In the genomic region with DNA sequence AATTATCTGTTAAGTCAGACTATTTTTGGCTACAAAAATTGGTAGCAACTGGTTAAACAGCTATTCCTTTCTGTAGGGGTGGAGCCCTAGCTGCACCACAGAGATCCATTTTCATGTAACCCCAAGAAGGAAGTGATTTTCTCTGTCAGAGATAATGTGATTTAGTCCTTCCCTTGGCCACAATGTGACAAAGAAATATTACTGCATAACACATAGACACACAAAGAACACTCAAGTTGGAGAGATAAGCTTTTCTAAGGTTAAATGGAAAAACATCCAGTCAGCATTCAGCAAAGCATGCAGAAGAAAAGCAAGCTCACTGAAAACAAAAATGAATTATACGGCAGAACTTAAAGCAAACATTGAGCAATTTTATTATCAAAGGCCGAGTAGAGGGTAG, we compare ENCODE assay signal across 1 cellular context.
TF ChIP-seq lines count a peak whose summit lies in the region.

No MANE protein-coding gene starts in this region.

TF ChIP-seq in K562, 482 proteins besides CTCF, POLR2A, EP300 and RAD21:
- TF ChIP-seq, protein P1, sequence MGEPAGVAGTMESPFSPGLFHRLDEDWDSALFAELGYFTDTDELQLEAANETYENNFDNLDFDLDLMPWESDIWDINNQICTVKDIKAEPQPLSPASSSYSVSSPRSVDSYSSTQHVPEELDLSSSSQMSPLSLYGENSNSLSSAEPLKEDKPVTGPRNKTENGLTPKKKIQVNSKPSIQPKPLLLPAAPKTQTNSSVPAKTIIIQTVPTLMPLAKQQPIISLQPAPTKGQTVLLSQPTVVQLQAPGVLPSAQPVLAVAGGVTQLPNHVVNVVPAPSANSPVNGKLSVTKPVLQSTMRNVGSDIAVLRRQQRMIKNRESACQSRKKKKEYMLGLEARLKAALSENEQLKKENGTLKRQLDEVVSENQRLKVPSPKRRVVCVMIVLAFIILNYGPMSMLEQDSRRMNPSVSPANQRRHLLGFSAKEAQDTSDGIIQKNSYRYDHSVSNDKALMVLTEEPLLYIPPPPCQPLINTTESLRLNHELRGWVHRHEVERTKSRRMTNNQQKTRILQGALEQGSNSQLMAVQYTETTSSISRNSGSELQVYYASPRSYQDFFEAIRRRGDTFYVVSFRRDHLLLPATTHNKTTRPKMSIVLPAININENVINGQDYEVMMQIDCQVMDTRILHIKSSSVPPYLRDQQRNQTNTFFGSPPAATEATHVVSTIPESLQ (CRISPR knock-in tag; IDR thresholded peaks at IDR 0.05): no peak
- TF ChIP-seq RCOR1 (IDR thresholded peaks at IDR 0.05; ENCODE audit: borderline replicate concordance in 1 of 2, low read depth in 2 of 2, low read length in 2 of 2) (no peak), POLR3A (IDR thresholded peaks at IDR 0.05; ENCODE audit: borderline replicate concordance, extremely low read depth, insufficient read depth, insufficient read length) (no peak), MCM7 (IDR thresholded peaks at IDR 0.05) (no peak), ZC3H8 (IDR thresholded peaks at IDR 0.05) (no peak), TEAD1 (CRISPR knock-in tag; IDR thresholded peaks at IDR 0.05) (no peak), PURB (CRISPR knock-in tag; IDR thresholded peaks at IDR 0.05; ENCODE audit: low read depth) (no peak), MEIS2 (IDR thresholded peaks at IDR 0.05; ENCODE audit: partially characterized antibody) (peak; percentile 66), HDAC8 (tag; IDR thresholded peaks at IDR 0.05) (no peak), BRD9 (IDR thresholded peaks at IDR 0.05; ENCODE audit: low read depth, partially characterized antibody) (no peak), ZNF316 (IDR thresholded peaks at IDR 0.05) (peak; percentile 48; the same call in 1 of the 2 replicates)
- TF ChIP-seq, protein P2, sequence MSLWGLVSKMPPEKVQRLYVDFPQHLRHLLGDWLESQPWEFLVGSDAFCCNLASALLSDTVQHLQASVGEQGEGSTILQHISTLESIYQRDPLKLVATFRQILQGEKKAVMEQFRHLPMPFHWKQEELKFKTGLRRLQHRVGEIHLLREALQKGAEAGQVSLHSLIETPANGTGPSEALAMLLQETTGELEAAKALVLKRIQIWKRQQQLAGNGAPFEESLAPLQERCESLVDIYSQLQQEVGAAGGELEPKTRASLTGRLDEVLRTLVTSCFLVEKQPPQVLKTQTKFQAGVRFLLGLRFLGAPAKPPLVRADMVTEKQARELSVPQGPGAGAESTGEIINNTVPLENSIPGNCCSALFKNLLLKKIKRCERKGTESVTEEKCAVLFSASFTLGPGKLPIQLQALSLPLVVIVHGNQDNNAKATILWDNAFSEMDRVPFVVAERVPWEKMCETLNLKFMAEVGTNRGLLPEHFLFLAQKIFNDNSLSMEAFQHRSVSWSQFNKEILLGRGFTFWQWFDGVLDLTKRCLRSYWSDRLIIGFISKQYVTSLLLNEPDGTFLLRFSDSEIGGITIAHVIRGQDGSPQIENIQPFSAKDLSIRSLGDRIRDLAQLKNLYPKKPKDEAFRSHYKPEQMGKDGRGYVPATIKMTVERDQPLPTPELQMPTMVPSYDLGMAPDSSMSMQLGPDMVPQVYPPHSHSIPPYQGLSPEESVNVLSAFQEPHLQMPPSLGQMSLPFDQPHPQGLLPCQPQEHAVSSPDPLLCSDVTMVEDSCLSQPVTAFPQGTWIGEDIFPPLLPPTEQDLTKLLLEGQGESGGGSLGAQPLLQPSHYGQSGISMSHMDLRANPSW (CRISPR knock-in tag; IDR thresholded peaks at IDR 0.05): no peak
